Comparison of ENCODE assay signal across 30 cellular contexts in genomic region chr6:43929511-43929910, GRCh38.
"Had no signal": no experiment of that assay in that cellular context is flagged by ENCODE, and none has a peak within 500 bp of the region (broad histone marks: within the 10 kb centered on the region; RNA-seq: fewer than 3 reads in every experiment).

No MANE protein-coding gene starts in this region.

- DNase-seq: activated B cell treated with CpG ODN at 0.5 μM for 24 hours; activated CD4-positive, alpha-beta T cell treated with anti-CD3 and anti-CD28 coated beads for 36 hours; activated CD4-positive, alpha-beta T cell treated with anti-CD3 and anti-CD28 coated beads, Interleukin-2, amount 50 U/mL, for 48 hours; activated CD8-positive, alpha-beta memory T cell treated with anti-CD3 and anti-CD28 coated beads for 24 hours; activated effector memory CD4-positive, alpha-beta T cell treated with Interleukin-2 at 50 U/mL for 16 hours; activated naive CD4-positive, alpha-beta T cell treated with Interleukin-2 at 50 U/mL for 16 hours; anterior cingulate cortex; body of pancreas; dorsolateral prefrontal cortex; effector memory CD8-positive, alpha-beta T cell; erythroblast; gastrocnemius medialis; glutamatergic neuron; hippocampal formation; left colon; midbrain; naive thymus-derived CD4-positive, alpha-beta T cell; occipital lobe; stimulated activated CD4-positive, alpha-beta T cell treated with anti-CD3 and anti-CD28 coated beads, Interleukin-2, amount 100 ng/mL, for 48 hours; stimulated activated naive CD4-positive, alpha-beta T cell treated with Interleukin-2 at 50 U/mL for 16 hours; T-cell; transverse colon had no signal

- H2AFZ ChIP-seq: parathyroid adenoma had no signal

- ATAC-seq: activated CD4-positive, alpha-beta T cell treated with anti-CD3 and anti-CD28 coated beads for 36 hours; body of pancreas; effector memory CD8-positive, alpha-beta T cell; gastrocnemius medialis; left colon; naive thymus-derived CD4-positive, alpha-beta T cell; T-cell had no signal

- H3K36me3 Mint-ChIP-seq: activated naive CD8-positive, alpha-beta T cell; memory B cell; naive thymus-derived CD4-positive, alpha-beta T cell; T-cell had no signal

- H3K4me3 Mint-ChIP-seq: activated B cell treated with CpG ODN at 0.5 μM for 24 hours; activated CD4-positive, alpha-beta T cell treated with anti-CD3 and anti-CD28 coated beads for 36 hours; activated naive CD8-positive, alpha-beta T cell; effector memory CD8-positive, alpha-beta T cell; memory B cell; naive thymus-derived CD4-positive, alpha-beta T cell; T-cell; T-helper 2 cell treated with Interferon-gamma antibody and Interleukin-4, amounts not matched to agents 5 μg/mL and 100 μg/mL, for 36 hours had no signal

- H3K27ac ChIP-seq: body of pancreas, coronary artery, dorsolateral prefrontal cortex, gastrocnemius medialis, parathyroid adenoma, right atrium auricular region, transverse colon had no signal

- H3K27me3 ChIP-seq: body of pancreas, dorsolateral prefrontal cortex, gastrocnemius medialis, right atrium auricular region, transverse colon had no signal

- H3K27ac Mint-ChIP-seq: activated B cell treated with CpG ODN at 0.5 μM for 24 hours; activated CD4-positive, alpha-beta T cell treated with anti-CD3 and anti-CD28 coated beads for 36 hours; activated naive CD8-positive, alpha-beta T cell; effector memory CD8-positive, alpha-beta T cell; memory B cell; T-helper 2 cell treated with Interferon-gamma antibody and Interleukin-4, amounts not matched to agents 5 μg/mL and 100 μg/mL, for 36 hours had no signal

- FAIRE-seq: keratinocyte, urothelium cell line had no signal

- H3K9ac ChIP-seq: parathyroid adenoma had no signal

- H3K9me3 Mint-ChIP-seq: activated B cell treated with CpG ODN at 0.5 μM for 24 hours; effector memory CD8-positive, alpha-beta T cell; memory B cell; naive thymus-derived CD4-positive, alpha-beta T cell; T-cell; T-helper 2 cell treated with Interferon-gamma antibody and Interleukin-4, amounts not matched to agents 5 μg/mL and 100 μg/mL, for 36 hours had no signal

- H3K79me2 ChIP-seq: parathyroid adenoma had no signal

- H3K9me3 ChIP-seq: body of pancreas, gastrocnemius medialis, right atrium auricular region, transverse colon had no signal

- H3K4me3 ChIP-seq: body of pancreas, coronary artery, dorsolateral prefrontal cortex, gastrocnemius medialis, right atrium auricular region, transverse colon had no signal

- H3K27me3 Mint-ChIP-seq: activated B cell treated with CpG ODN at 0.5 μM for 24 hours; activated CD4-positive, alpha-beta T cell treated with anti-CD3 and anti-CD28 coated beads for 36 hours; activated naive CD8-positive, alpha-beta T cell; effector memory CD8-positive, alpha-beta T cell; memory B cell; naive thymus-derived CD4-positive, alpha-beta T cell; T-cell had no signal

- H3K4me1 ChIP-seq: gastrocnemius medialis, right atrium auricular region had no signal

- H3K36me3 ChIP-seq: gastrocnemius medialis, right atrium auricular region, transverse colon had no signal
